Comparison of ENCODE assay signal across 8 cellular contexts in the genomic region with DNA sequence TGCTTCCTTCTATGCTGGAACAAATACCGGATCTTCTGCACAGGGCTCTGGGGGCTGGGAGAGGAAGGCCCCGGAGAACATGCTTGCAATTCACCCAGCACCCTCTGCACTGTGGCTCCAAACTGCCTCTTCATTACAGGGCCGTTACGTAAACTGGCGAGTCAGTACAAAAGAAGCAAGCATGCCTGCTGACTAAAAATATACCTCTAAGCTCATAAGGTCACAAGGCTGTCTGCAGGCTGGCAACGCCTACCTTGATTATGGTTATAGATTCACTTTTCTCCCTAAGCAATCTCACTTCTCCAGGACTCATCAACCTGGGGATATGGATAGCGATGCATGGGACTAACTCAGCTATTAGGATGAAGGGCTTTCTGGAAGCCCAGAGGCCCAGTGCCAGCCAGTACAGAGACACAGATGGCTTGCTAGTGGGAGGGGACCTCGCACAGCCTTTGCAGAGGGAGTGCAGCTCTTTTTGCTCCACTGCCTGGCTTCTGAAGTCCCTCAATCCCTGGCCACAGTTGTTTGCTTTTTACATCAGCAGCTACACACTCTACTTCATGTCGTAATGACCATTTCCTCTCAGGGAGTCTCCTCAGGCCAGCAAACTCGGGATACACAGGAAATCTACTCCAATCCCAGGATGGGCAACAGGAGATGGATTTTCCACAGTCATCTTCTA.
A peak's percentile ranks its signal among the peaks of the same experiment; 100 is the strongest.
DNase-seq lines count a peak whose midpoint lies in the region; ATAC-seq and TF ChIP-seq lines count a peak whose summit lies in the region.

No MANE protein-coding gene starts in this region.

- no peak overlapping the region for H3K4me3 ChIP-seq in Loucy (ENCODE audit: low read length, poor library complexity, severe bottlenecking)

- H3K27ac Mint-ChIP-seq in activated T-cell treated with anti-CD3 and anti-CD28 coated beads, Interleukin-2, amount 50 U/mL, for 72 hours = peak overlapping the region; percentile 81

- peak overlapping the region; percentile 5 for H3K9ac ChIP-seq in Loucy (ENCODE audit: low read depth, low read length, poor library complexity, severe bottlenecking)

- no peaks in the 10 kb centered on the region for H3K9me3 Mint-ChIP-seq in activated T-cell treated with anti-CD3 and anti-CD28 coated beads, Interleukin-2, amount 50 U/mL, for 72 hours

- peak; percentile 84 to 88 for ATAC-seq in activated T-cell treated with anti-CD3 and anti-CD28 coated beads, Interleukin-2, amount 50 U/mL, for 72 hours (replicated peaks in 1 of 2)
- ATAC-seq in HG02642 (IDR thresholded peaks at IDR 0.05; ENCODE audit: poor library complexity, unreplicated experiment) = no peak

- no peaks in the 10 kb centered on the region for H3K9me3 ChIP-seq in Loucy (ENCODE audit: insufficient read depth, low read depth, low read length)

- no peak for TF ChIP-seq CTCF in Loucy (conservative IDR thresholded peaks at IDR 0.05; ENCODE audit: low read length)

- DNase-seq in activated T-cell treated with anti-CD3 and anti-CD28 coated beads for 48 hours (ENCODE audit: low read depth) (peak; percentile 36), activated T-cell treated with anti-CD3 and anti-CD28 coated beads for 4 hours (no peak), fibroblast of the conjunctiva (ENCODE audit: low read depth) (peak; percentile 23), pons (ENCODE audit: low spot score) (peak; percentile 84), NCI-H345 treated with DMSO at 0.1 percent for 48 hours (lab: John Stamatoyannopoulos, UW; ENCODE audit: unreplicated experiment) (no peak)
- DNase-seq in activated T-cell treated with anti-CD3 and anti-CD28 coated beads, Interleukin-2, amount 50 U/mL, for 72 hours = peak; percentile 61 to 63

- no peaks in the 10 kb centered on the region for H3K27me3 Mint-ChIP-seq in activated T-cell treated with anti-CD3 and anti-CD28 coated beads, Interleukin-2, amount 50 U/mL, for 72 hours (ENCODE audit: low read depth)

- H3K36me3 ChIP-seq in Loucy (ENCODE audit: insufficient read depth, low read length) = no peaks in the 10 kb centered on the region

- no peaks in the 10 kb centered on the region for H3K9me2 ChIP-seq in Loucy (replicated peaks; ENCODE audit: low read depth, low read length)

- no peaks in the 10 kb centered on the region for H3K36me3 Mint-ChIP-seq in activated T-cell treated with anti-CD3 and anti-CD28 coated beads, Interleukin-2, amount 50 U/mL, for 72 hours (ENCODE audit: insufficient read depth in 2 of 2)

- peak overlapping the region; percentile 72 to 82 for H3K4me3 Mint-ChIP-seq in activated T-cell treated with anti-CD3 and anti-CD28 coated beads, Interleukin-2, amount 50 U/mL, for 72 hours

- no peaks in the 10 kb centered on the region for H3K79me2 ChIP-seq in Loucy (ENCODE audit: insufficient read depth, low read length)

- peaks cover 48% of the 10 kb centered on the region for H3K4me1 Mint-ChIP-seq in activated T-cell treated with anti-CD3 and anti-CD28 coated beads, Interleukin-2, amount 50 U/mL, for 72 hours (ENCODE audit: low read depth)

- H4K20me1 ChIP-seq in Loucy (ENCODE audit: insufficient read depth, low read length, poor library complexity, severe bottlenecking) = no peaks in the 10 kb centered on the region

- H3K4me1 ChIP-seq in Loucy (ENCODE audit: insufficient read depth, low read length, poor library complexity, severe bottlenecking) = peaks cover 24% of the 10 kb centered on the region

- no peak overlapping the region for H3K4me2 ChIP-seq in Loucy (ENCODE audit: low read depth, low read length, poor library complexity, severe bottlenecking)

- H2AFZ ChIP-seq in Loucy (ENCODE audit: low read length) = no peak overlapping the region

- no peaks in the 10 kb centered on the region for H3K27me3 ChIP-seq in Loucy (ENCODE audit: insufficient read depth, low read length, poor library complexity, severe bottlenecking)

- H3F3A ChIP-seq in Loucy (ENCODE audit: low read depth) = 0 out of 2 replicates have a peak, but pooled peaks cover 5% of the 10 kb centered on the region

Comparison
In these comparisons a context has a peak if more than half of its experiments do, and no peak if none do; other contexts are left out.
1. DNase-seq: peak in activated T-cell treated with anti-CD3 and anti-CD28 coated beads for 48 hours (single experiment), activated T-cell treated with anti-CD3 and anti-CD28 coated beads, Interleukin-2, amount 50 U/mL, for 72 hours (2 of 2), fibroblast of the conjunctiva (single experiment) and pons (single experiment); none in activated T-cell treated with anti-CD3 and anti-CD28 coated beads for 4 hours (single experiment) and NCI-H345 treated with DMSO at 0.1 percent for 48 hours (single experiment).